ENCODE assay signal across 15 cellular contexts in genomic region chr7:48426966-48427555, GRCh38.
DNase-seq lines count a peak whose midpoint lies in the region; ATAC-seq and TF ChIP-seq lines count a peak whose summit lies in the region.
"Had no signal": no experiment of that assay in that cellular context is flagged by ENCODE, and none has a peak within 500 bp of the region (broad histone marks: within the 10 kb centered on the region; RNA-seq: fewer than 3 reads in every experiment).

No MANE protein-coding gene starts in this region.

- peak overlapping the region; percentile 37 for H3K9ac ChIP-seq in PC-3 (ENCODE audit: low read length)

- H2AFZ ChIP-seq in PC-3 (ENCODE audit: low read length) = peak overlapping the region; percentile 28; the same call in 1 of the 2 replicates

- no peaks in the 10 kb centered on the region for H4K20me1 ChIP-seq in PC-3 (ENCODE audit: low read length)

- H3F3A ChIP-seq in PC-3 (ENCODE audit: low read length, unreplicated experiment) = peaks cover 15% of the 10 kb centered on the region

- CTCF ChIA-PET in MCF 10A (lab: Yijun Ruan, JAX) (interaction anchor here (2.1 kb wide), 1 partner anchor 448 kb away, joined by 10 read pairs; no protein-coding TSS in a partner anchor), PC-3 (lab: Charles Lee) (no interaction called here)

- peak overlapping the region; percentile 17 for H3K27ac Mint-ChIP-seq in MCF 10A (ENCODE audit: low read depth, unreplicated experiment)
- H3K27ac Mint-ChIP-seq: activated T-helper 1 cell treated with anti-CD3 and anti-CD28 coated beads, Interleukin-12 subunit alpha, Interleukin-12 subunit beta, Interleukin-2, Interleukin-4 antibody, amounts not matched to agents 30 ng/mL and 10 ng/mL and 1 ng/mL, durations not matched to agents 14 hours and 24 hours and 36 hours; H9; WTC11 had no signal

- no peaks in the 10 kb centered on the region for H3K79me2 ChIP-seq in PC-3 (ENCODE audit: low read length)

- POLR2A ChIA-PET in MCF 10A (lab: Yijun Ruan, JAX) (no interaction called here), PC-3 (lab: Charles Lee; ENCODE audit: unreplicated experiment) (interaction anchor here (0.6 kb wide), 1 partner anchor 776 kb away, joined by 3 read pairs; no protein-coding TSS in a partner anchor)

- TF ChIP-seq EP300 in esophagus muscularis mucosa (IDR thresholded peaks at IDR 0.05) (no peak), ovary (IDR thresholded peaks at IDR 0.05) (no peak)

- ATAC-seq in PC-3 = peak; percentile 90
- ATAC-seq in upper lobe of right lung = no peak
- ATAC-seq: gastroesophageal sphincter, sciatic nerve, WTC11 had no signal

- H3K36me3 Mint-ChIP-seq in MCF 10A (ENCODE audit: insufficient read depth, unreplicated experiment) = no peaks in the 10 kb centered on the region

- peaks cover 23% of the 10 kb centered on the region for H3K4me1 Mint-ChIP-seq in MCF 10A (ENCODE audit: insufficient read depth, unreplicated experiment)

- H3K4me1 ChIP-seq in breast epithelium = no peaks in the 10 kb centered on the region
- peaks cover 43% of the 10 kb centered on the region for H3K4me1 ChIP-seq in PC-3 (ENCODE audit: insufficient read depth, low read length)
- no peaks in the 10 kb centered on the region for H3K4me1 ChIP-seq in esophagus muscularis mucosa
- no peaks in the 10 kb centered on the region for H3K4me1 ChIP-seq in upper lobe of right lung
- H3K4me1 ChIP-seq in ovary (ENCODE audit: insufficient read depth) = no peaks in the 10 kb centered on the region
- H3K4me1 ChIP-seq: gastroesophageal sphincter, uterus had no signal

- H3K4me3 ChIP-seq in breast epithelium = no peak overlapping the region
- H3K4me3 ChIP-seq in PC-3 (ENCODE audit: low read length) = peak overlapping the region; percentile 57; the same call in 1 of the 2 replicates
- H3K4me3 ChIP-seq in esophagus muscularis mucosa = no peak overlapping the region
- no peak overlapping the region for H3K4me3 ChIP-seq in upper lobe of right lung
- H3K4me3 ChIP-seq in ovary = no peak overlapping the region
- H3K4me3 ChIP-seq: gastroesophageal sphincter, uterus had no signal

- H3K9me3 Mint-ChIP-seq in MCF 10A (ENCODE audit: unreplicated experiment) = no peaks in the 10 kb centered on the region
- H3K9me3 Mint-ChIP-seq: activated T-helper 1 cell treated with anti-CD3 and anti-CD28 coated beads, Interleukin-12 subunit alpha, Interleukin-12 subunit beta, Interleukin-2, Interleukin-4 antibody, amounts not matched to agents 30 ng/mL and 10 ng/mL and 1 ng/mL, durations not matched to agents 14 hours and 24 hours and 36 hours had no signal

- H3K27me3 ChIP-seq in breast epithelium (no peaks in the 10 kb centered on the region), PC-3 (ENCODE audit: low read length) (no peaks in the 10 kb centered on the region), esophagus muscularis mucosa (no peaks in the 10 kb centered on the region), upper lobe of right lung (no peaks in the 10 kb centered on the region), ovary (no peaks in the 10 kb centered on the region)
- H3K27me3 ChIP-seq: gastroesophageal sphincter, uterus had no signal

- H3K4me3 Mint-ChIP-seq in MCF 10A (ENCODE audit: unreplicated experiment) = no peak overlapping the region
- H3K4me3 Mint-ChIP-seq: activated T-helper 1 cell treated with anti-CD3 and anti-CD28 coated beads, Interleukin-12 subunit alpha, Interleukin-12 subunit beta, Interleukin-2, Interleukin-4 antibody, amounts not matched to agents 30 ng/mL and 10 ng/mL and 1 ng/mL, durations not matched to agents 14 hours and 24 hours and 36 hours; H9; WTC11 had no signal

- H3K36me3 ChIP-seq in breast epithelium = no peaks in the 10 kb centered on the region
- no peaks in the 10 kb centered on the region for H3K36me3 ChIP-seq in PC-3 (ENCODE audit: low read depth, low read length)
- no peaks in the 10 kb centered on the region for H3K36me3 ChIP-seq in esophagus muscularis mucosa
- no peaks in the 10 kb centered on the region for H3K36me3 ChIP-seq in upper lobe of right lung
- H3K36me3 ChIP-seq in ovary = no peaks in the 10 kb centered on the region
- H3K36me3 ChIP-seq: gastroesophageal sphincter, uterus had no signal

- peak overlapping the region; percentile 82 for H3K4me2 ChIP-seq in PC-3 (ENCODE audit: low read length)

- BruUV-seq in MCF 10A (replicated peaks; lab: Mats Ljungman, UMichigan) = no TSS peak
- no TSS peak for BruUV-seq in PC-3 (replicated peaks; lab: Mats Ljungman, UMichigan)

- DNase-seq in MCF 10A (ENCODE audit: unreplicated experiment) (peak; percentile 50), breast epithelium (ENCODE audit: low spot score in 2 of 2) (no peak), PC-3 (peak; percentile 98), esophagus muscularis mucosa (ENCODE audit: extremely low spot score) (peak; percentile 50), ureter (ENCODE audit: low spot score) (no peak), upper lobe of right lung (no peak), foreskin melanocyte (no peak), ovary (no peak)
- DNase-seq: H9, OCI-M1, uterus had no signal

- no peak for TF ChIP-seq CTCF in MCF 10A (IDR thresholded peaks at IDR 0.05; ENCODE audit: unreplicated experiment)
- TF ChIP-seq CTCF in breast epithelium (IDR thresholded peaks at IDR 0.05) = no peak
- TF ChIP-seq CTCF in PC-3 (conservative IDR thresholded peaks at IDR 0.05; ENCODE audit: low read depth, low read length) = no peak
- TF ChIP-seq CTCF in esophagus muscularis mucosa (IDR thresholded peaks at IDR 0.05) = no peak
- TF ChIP-seq CTCF in upper lobe of right lung (IDR thresholded peaks at IDR 0.05) = no peak
- TF ChIP-seq CTCF in ovary (IDR thresholded peaks at IDR 0.05) = no peak

- H3K27ac ChIP-seq in breast epithelium (no peak overlapping the region), PC-3 (ENCODE audit: low read length) (peak overlapping the region; percentile 92), esophagus muscularis mucosa (replicated peaks in 1 of 4) (no peak overlapping the region), upper lobe of right lung (no peak overlapping the region), ovary (no peak overlapping the region)
- H3K27ac ChIP-seq: gastroesophageal sphincter, uterus had no signal

- no peaks in the 10 kb centered on the region for H3K9me3 ChIP-seq in breast epithelium
- no peaks in the 10 kb centered on the region for H3K9me3 ChIP-seq in PC-3 (ENCODE audit: low read length)
- no peaks in the 10 kb centered on the region for H3K9me3 ChIP-seq in esophagus muscularis mucosa
- no peaks in the 10 kb centered on the region for H3K9me3 ChIP-seq in upper lobe of right lung
- no peaks in the 10 kb centered on the region for H3K9me3 ChIP-seq in ovary
- H3K9me3 ChIP-seq: gastroesophageal sphincter, uterus had no signal

- H3K27me3 Mint-ChIP-seq in MCF 10A (ENCODE audit: insufficient read depth, unreplicated experiment) = no peaks in the 10 kb centered on the region

- intact Hi-C loops in MCF 10A (cut with micrococcal nuclease) (loop anchor here (2.0 to 10.0 kb wide), 4 partner anchors 128 to 898 kb away; no protein-coding TSS in a partner anchor), breast epithelium (cut with DNase I; ENCODE audit: low total_unique reads) (no loop called here), PC-3 (cut with micrococcal nuclease) (loop anchor here (1.0 to 5.0 kb wide), 7 partner anchors 37 to 448 kb away; no protein-coding TSS in a partner anchor), esophagus muscularis mucosa (cut with DNase I) (no loop called here), upper lobe of right lung (cut with DNase I) (no loop called here), ovary (cut with DNase I) (no loop called here)

- 54% methylated on average over 5 of the region's 5 CpGs for WGBS in esophagus muscularis mucosa
- 44 to 65% (median 49%) methylated on average over 5 of the region's 5 CpGs for WGBS in ovary, 3 donors

- no peaks in the 10 kb centered on the region for H3K9me2 ChIP-seq in PC-3 (replicated peaks; ENCODE audit: low read length)

- TF ChIP-seq POLR2A in breast epithelium (IDR thresholded peaks at IDR 0.05) (no peak), esophagus muscularis mucosa (IDR thresholded peaks at IDR 0.05; ENCODE audit: low read depth) (no peak), ovary (IDR thresholded peaks at IDR 0.05) (no peak)

Comparison
In these comparisons a context has a peak if more than half of its experiments do, and no peak if none do; other contexts are left out.
1. DNase-seq: peak in MCF 10A (single experiment), PC-3 (single experiment) and esophagus muscularis mucosa (single experiment); none in breast epithelium (0 of 2), ureter (single experiment), upper lobe of right lung (single experiment), foreskin melanocyte (single experiment) and ovary (0 of 5).
2. intact Hi-C loops: an anchor here in MCF 10A (2.0 to 10.0 kb wide) and PC-3 (1.0 to 5.0 kb wide); none called in breast epithelium, esophagus muscularis mucosa, upper lobe of right lung and ovary.